ENCODE assay signal across 9 cellular contexts in the genomic region with DNA sequence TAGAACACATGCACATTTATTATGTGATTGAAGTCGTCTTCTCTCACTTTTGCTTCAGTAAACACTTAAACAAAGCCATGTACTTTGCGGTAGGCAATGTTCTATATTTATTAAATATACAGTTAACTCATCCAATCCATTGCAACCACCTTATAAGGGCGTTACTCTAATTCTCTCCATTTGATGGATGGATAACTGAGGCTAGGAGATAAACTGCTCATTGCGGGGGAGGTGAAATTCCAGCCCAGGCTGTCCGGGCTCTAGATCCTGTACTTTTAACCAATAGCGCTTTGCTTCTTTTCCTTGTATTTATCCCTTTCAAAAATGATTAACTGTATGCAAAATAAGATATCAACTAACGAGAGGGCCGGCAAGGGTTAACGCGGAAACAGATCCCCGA. TPM values are rescaled to one million over a fixed set of nuclear protein-coding genes. Genes with fewer than 3 reads are reported as not detected.
A peak's percentile ranks its signal among the peaks of the same experiment; 100 is the strongest.
DNase-seq lines count a peak whose midpoint lies in the region; ATAC-seq lines count a peak whose summit lies in the region.
"Had no signal": no experiment of that assay in that cellular context is flagged by ENCODE, and none has a peak within 500 bp of the region (broad histone marks: within the 10 kb centered on the region; RNA-seq: fewer than 3 reads in every experiment).

No MANE protein-coding gene starts in this region.

- no peak overlapping the region for H2BK15ac ChIP-seq in mesenchymal stem cell (ENCODE audit: low read depth, poor library complexity, severe bottlenecking)

- WGBS in HUES64 = 4% methylated on average over 9 of the region's 11 CpGs
- WGBS in mesenchymal stem cell = under 1% methylated on average over 6 of the region's 11 CpGs

- H2BK12ac ChIP-seq in mesenchymal stem cell (ENCODE audit: low read length in 2 of 2) = peak overlapping the region in 1 of 2 experiments; percentile 42

- no peak overlapping the region for H3K23ac ChIP-seq in mesenchymal stem cell (ENCODE audit: low read length in 2 of 2)

- peak overlapping the region; percentile 90 for H3K4me2 ChIP-seq in mesenchymal stem cell (ENCODE audit: low read length, poor library complexity, severe bottlenecking)

- no peak overlapping the region for H2BK5ac ChIP-seq in mesenchymal stem cell (ENCODE audit: low read depth, low read length, poor library complexity, severe bottlenecking)

- H3K4me1 ChIP-seq in HUES64 (ENCODE audit: insufficient read depth, low read length) (peaks cover 27% of the 10 kb centered on the region), mesenchymal stem cell (ENCODE audit: control insufficient read depth, insufficient read depth, low read depth, low read length) (peaks cover 8% of the 10 kb centered on the region)

- no peak overlapping the region for H2BK120ac ChIP-seq in mesenchymal stem cell (ENCODE audit: low read depth, low read length)

- H3K27me3 ChIP-seq in HUES64 (ENCODE audit: insufficient read depth, low read length) = peaks cover 3% of the 10 kb centered on the region; the same call in 1 of the 2 replicates
- peaks cover 21 to 29% of the 10 kb centered on the region in 2 experiments for H3K27me3 ChIP-seq in mesenchymal stem cell (ENCODE audit: control insufficient read depth in 1 of 2, insufficient read depth in 1 of 2, low read length in 2 of 2)

- DNase-seq in mesenchymal stem cell = no peak
- DNase-seq in superior temporal gyrus (ENCODE audit: extremely low spot score) = peak; percentile 36
- DNase-seq in AG08396 (ENCODE audit: low spot score) = no peak
- no peak for DNase-seq in NCI-H524 treated with DMSO at 0.1 percent for 48 hours (lab: John Stamatoyannopoulos, UW)
- DNase-seq: NCI-H1436 treated with DMSO at 0.1 percent for 48 hours had no signal

- H3K79me1 ChIP-seq in mesenchymal stem cell (replicated peaks; ENCODE audit: low read length, poor library complexity, severe bottlenecking) = peaks cover 5% of the 10 kb centered on the region

- H3K9me3 ChIP-seq in HUES64 (ENCODE audit: insufficient read depth, low read depth, low read length) (no peaks in the 10 kb centered on the region), mesenchymal stem cell (ENCODE audit: control insufficient read depth, low read length) (no peaks in the 10 kb centered on the region)

- H3K9ac ChIP-seq in HUES64 (ENCODE audit: low read depth, low read length) (peak overlapping the region; percentile 79), mesenchymal stem cell (ENCODE audit: low read length) (peak overlapping the region; percentile 84)

- no peak overlapping the region for H2AFZ ChIP-seq in mesenchymal stem cell (ENCODE audit: low read depth, low read length)

- no peak overlapping the region for H2AK5ac ChIP-seq in mesenchymal stem cell (ENCODE audit: low read length, severe bottlenecking)

- H3K27ac ChIP-seq in HUES64 (ENCODE audit: low read depth, low read length) (peak overlapping the region; percentile 92; the same call in 1 of the 2 replicates), cingulate gyrus (ENCODE audit: low read depth, low read length) (peak overlapping the region; percentile 44), mesenchymal stem cell (ENCODE audit: low read length, poor library complexity, severe bottlenecking) (no peak overlapping the region)

- no peak for ATAC-seq in GM21360 (IDR thresholded peaks at IDR 0.05; ENCODE audit: unreplicated experiment)
- no peak for ATAC-seq in GM18519 (IDR thresholded peaks at IDR 0.05; ENCODE audit: low FRiP score, unreplicated experiment)

- H3K18ac ChIP-seq in mesenchymal stem cell (ENCODE audit: low read depth in 1 of 2, low read length in 2 of 2) = no peak overlapping the region

- no peak overlapping the region for H4K8ac ChIP-seq in mesenchymal stem cell (ENCODE audit: low read length)

- H3K36me3 ChIP-seq in HUES64 (ENCODE audit: insufficient read depth, low read length) (no peaks in the 10 kb centered on the region), mesenchymal stem cell (ENCODE audit: control insufficient read depth in 1 of 2, insufficient read depth in 2 of 2, low read depth in 1 of 2, low read length in 2 of 2) (no peaks in the 10 kb centered on the region)

- peak overlapping the region in 1 of 2 experiments; percentile 92 for H3K4ac ChIP-seq in mesenchymal stem cell (ENCODE audit: low read depth in 1 of 2, low read length in 2 of 2)

- peak overlapping the region; percentile 90 for H3K4me3 ChIP-seq in HUES64 (ENCODE audit: low read length)
- peak overlapping the region; percentile 83 to 89 for H3K4me3 ChIP-seq in mesenchymal stem cell (ENCODE audit: insufficient read depth in 1 of 2, low read depth in 1 of 2, low read length in 2 of 2)

- no peak overlapping the region for H3K14ac ChIP-seq in mesenchymal stem cell (ENCODE audit: low read length in 2 of 2)

- H4K91ac ChIP-seq in mesenchymal stem cell (ENCODE audit: low read length) = no peak overlapping the region

RNA-seq across cellular contexts. Expression of a gene that starts 1.2 kb away (rescaled TPM):
- polyA plus RNA-seq in HUES64 (2013, experiment 1 of 2) = 19.3 TPM
- polyA plus RNA-seq in HUES64 (2013, experiment 2 of 2) = 25.3 TPM
- 67.1 TPM for polyA plus RNA-seq in mesenchymal stem cell (2013, experiment 1 of 2)
- polyA plus RNA-seq in mesenchymal stem cell (2013, experiment 2 of 2) = 66.9 TPM
